ENCODE assay signal across 8 cellular contexts in genomic region chr4:169485791-169486742, GRCh38.
A peak's percentile ranks its signal among the peaks of the same experiment; 100 is the strongest.
DNase-seq lines count a peak whose midpoint lies in the region; ATAC-seq, FAIRE-seq and TF ChIP-seq lines count a peak whose summit lies in the region.

No MANE protein-coding gene starts in this region.

- H4K20me1 ChIP-seq in HepG2 (ENCODE audit: insufficient read depth, low read length), result no peaks in the 10 kb centered on the region

- TF ChIP-seq CTCF in Peyer's patch (IDR thresholded peaks at IDR 0.05), result peak in 4 of 6 experiments; percentile 46 to 81 (median 74)
- peak; percentile 83 for TF ChIP-seq CTCF in HepG2 (CRISPR knock-in tag; IDR thresholded peaks at IDR 0.05)
- peak; percentile 14 to 60 (median 40) for TF ChIP-seq CTCF in upper lobe of left lung (IDR thresholded peaks at IDR 0.05)

- H3K4me1 ChIP-seq in Peyer's patch, result peaks cover 0 to 4% (median 0%) of the 10 kb centered on the region in 4 donors
- peaks cover 5% of the 10 kb centered on the region; the same call in 1 of the 2 replicates for H3K4me1 ChIP-seq in HepG2 (ENCODE audit: insufficient read depth, low read length)
- H3K4me1 ChIP-seq in upper lobe of left lung, result peaks cover 0 to 3% (median 0%) of the 10 kb centered on the region in 4 donors

- TF ChIP-seq RAD21 in HepG2 (CRISPR knock-in tag; IDR thresholded peaks at IDR 0.05), result peak; percentile 59

- in situ Hi-C loops in HepG2 (cut with HindIII; ENCODE audit: extremely low pct_ligation_motif_present, low pct_unique_long_range_greater_than_20kb), result loop anchor here (10.0 to 25.0 kb wide), 3 partner anchors 481 to 1299 kb away; no protein-coding TSS in a partner anchor

- POLR2A ChIA-PET in HepG2 (lab: Yijun Ruan, JAX), result no interaction called here

- TF ChIP-seq EP300 in HepG2 (IDR thresholded peaks at IDR 0.05; ENCODE audit: low read depth in 2 of 2, low read length in 2 of 2) (no peak), HepG2 (CRISPR knock-in tag; IDR thresholded peaks at IDR 0.05; ENCODE audit: borderline replicate concordance) (no peak), upper lobe of left lung (IDR thresholded peaks at IDR 0.05) (no peak)

- DNase-seq in NCI-H146 (lab: John Stamatoyannopoulos, UW) (peak; percentile 12), NCI-H146 treated with DMSO at 0.1 percent for 48 hours (lab: John Stamatoyannopoulos, UW; ENCODE audit: unreplicated experiment) (no peak), HPDE6-E6E7 (ENCODE audit: extremely low spot score) (peak; percentile 21), Peyer's patch (peak in 1 of 3 donors; percentile 68), HepG2 (ENCODE audit: low spot score) (peak; percentile 36), upper lobe of left lung (no peak)
- peak; percentile 2 for DNase-seq in central memory CD4-positive, alpha-beta T cell

- ATAC-seq in GM19455 (IDR thresholded peaks at IDR 0.05; ENCODE audit: unreplicated experiment) (peak; percentile 74), HepG2 (peak; percentile 67), upper lobe of left lung (ENCODE audit: low FRiP score in 2 of 2) (peak in 1 of 2 donors; percentile 61)

- WGBS in HepG2 (ENCODE audit: low lambda C conversion rate), result 36% methylated on average over 7 of the region's 7 CpGs
- WGBS in upper lobe of left lung, 2 donors, result 23 to 26% methylated on average over 7 of the region's 7 CpGs

- H3K9me3 ChIP-seq in Peyer's patch, result no peaks in the 10 kb centered on the region
- no peaks in the 10 kb centered on the region for H3K9me3 ChIP-seq in HepG2 (ENCODE audit: low read length)
- H3K9me3 ChIP-seq in upper lobe of left lung, result no peaks in the 10 kb centered on the region

- H3K4me2 ChIP-seq in HepG2 (ENCODE audit: low read depth, low read length), result peak overlapping the region; percentile 18; the same call in 1 of the 2 replicates

- no peaks in the 10 kb centered on the region for H3K27me3 ChIP-seq in Peyer's patch
- H3K27me3 ChIP-seq in HepG2 (ENCODE audit: control insufficient read depth in 1 of 2, insufficient read depth in 2 of 2, low read length in 2 of 2), result no peaks in the 10 kb centered on the region
- H3K27me3 ChIP-seq in upper lobe of left lung, result no peaks in the 10 kb centered on the region

- no peaks in the 10 kb centered on the region for H3K79me2 ChIP-seq in HepG2 (ENCODE audit: insufficient read depth, low read length)

- no peak overlapping the region for H3K4me3 ChIP-seq in Peyer's patch
- H3K4me3 ChIP-seq in HepG2 (replicated peaks in 1 of 3; ENCODE audit: insufficient read depth in 1 of 3, low read depth in 2 of 3, low read length in 3 of 3), result 0 out of 6 replicates have a peak overlapping the region, but pooled peaks of 1 of the 3 experiments have one; percentile 3
- no peak overlapping the region for H3K4me3 ChIP-seq in upper lobe of left lung

- TF ChIP-seq POLR2A in Peyer's patch (IDR thresholded peaks at IDR 0.05) (no peak), HepG2 (IDR thresholded peaks at IDR 0.05; ENCODE audit: insufficient read depth in 1 of 2, low read depth in 2 of 2, low read length in 2 of 2) (no peak), upper lobe of left lung (IDR thresholded peaks at IDR 0.05) (no peak)

- intact Hi-C loops in HepG2 (cut with micrococcal nuclease; ENCODE audit: unreplicated experiment), result loop anchor here (1.0 to 10.0 kb wide), 6 partner anchors 216 to 1301 kb away; partner anchors contain the start of gene SH3RF1

- no TSS peak for BruUV-seq in HepG2 (replicated peaks; lab: Mats Ljungman, UMichigan)

- H3K36me3 ChIP-seq in Peyer's patch, result no peaks in the 10 kb centered on the region
- no peaks in the 10 kb centered on the region for H3K36me3 ChIP-seq in HepG2 (replicated peaks in 1 of 2; ENCODE audit: control insufficient read depth in 1 of 2, insufficient read depth in 2 of 2, low read length in 2 of 2)
- no peaks in the 10 kb centered on the region for H3K36me3 ChIP-seq in upper lobe of left lung

- H2AFZ ChIP-seq in HepG2 (ENCODE audit: low read length), result no peak overlapping the region

- CTCF ChIA-PET in HepG2 (lab: Yijun Ruan, JAX; ENCODE audit: low intra/inter-chr PET ratio, low total read pairs), result interaction anchor here (1.6 to 3.0 kb wide), 2 partner anchors 461 to 562 kb away, joined by 5 to 16 read pairs; no protein-coding TSS in a partner anchor

- H3K27ac ChIP-seq in Peyer's patch (no peak overlapping the region), HepG2 (ENCODE audit: extremely low read length, insufficient read depth, low read length) (no peak overlapping the region), upper lobe of left lung (no peak overlapping the region)

- no peak overlapping the region for H3K9ac ChIP-seq in HepG2 (ENCODE audit: insufficient read depth, low read depth, low read length)

- peak; percentile 87 for FAIRE-seq in HepG2 (lab: Jason Lieb, UNC)

TF ChIP-seq in HepG2, 621 proteins besides CTCF, POLR2A, EP300 and RAD21:
- TF ChIP-seq STAG1 (CRISPR knock-in tag; IDR thresholded peaks at IDR 0.05) (peak; percentile 95), GTF2F1 (IDR thresholded peaks at IDR 0.05; ENCODE audit: low read length) (no peak), SMC3 (IDR thresholded peaks at IDR 0.05; ENCODE audit: low read length) (peak; percentile 71), ZNF644 (CRISPR knock-in tag; IDR thresholded peaks at IDR 0.05; ENCODE audit: low read depth) (no peak), PAF1 (CRISPR knock-in tag; IDR thresholded peaks at IDR 0.05) (no peak), ZNF776 (CRISPR knock-in tag; IDR thresholded peaks at IDR 0.05) (no peak), ZNF788 (CRISPR knock-in tag; IDR thresholded peaks at IDR 0.05; ENCODE audit: borderline replicate concordance) (no peak), PLSCR1 (CRISPR knock-in tag; IDR thresholded peaks at IDR 0.05; ENCODE audit: borderline replicate concordance) (no peak)
- TF ChIP-seq, protein P1, sequence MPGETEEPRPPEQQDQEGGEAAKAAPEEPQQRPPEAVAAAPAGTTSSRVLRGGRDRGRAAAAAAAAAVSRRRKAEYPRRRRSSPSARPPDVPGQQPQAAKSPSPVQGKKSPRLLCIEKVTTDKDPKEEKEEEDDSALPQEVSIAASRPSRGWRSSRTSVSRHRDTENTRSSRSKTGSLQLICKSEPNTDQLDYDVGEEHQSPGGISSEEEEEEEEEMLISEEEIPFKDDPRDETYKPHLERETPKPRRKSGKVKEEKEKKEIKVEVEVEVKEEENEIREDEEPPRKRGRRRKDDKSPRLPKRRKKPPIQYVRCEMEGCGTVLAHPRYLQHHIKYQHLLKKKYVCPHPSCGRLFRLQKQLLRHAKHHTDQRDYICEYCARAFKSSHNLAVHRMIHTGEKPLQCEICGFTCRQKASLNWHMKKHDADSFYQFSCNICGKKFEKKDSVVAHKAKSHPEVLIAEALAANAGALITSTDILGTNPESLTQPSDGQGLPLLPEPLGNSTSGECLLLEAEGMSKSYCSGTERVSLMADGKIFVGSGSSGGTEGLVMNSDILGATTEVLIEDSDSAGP (CRISPR knock-in tag; IDR thresholded peaks at IDR 0.05; ENCODE audit: borderline replicate concordance), result no peak
TF ChIP-seq in HepG2: peak in this region for 2.

Comparison
In these comparisons a context has a peak if more than half of its experiments do, and no peak if none do; other contexts are left out.
1. DNase-seq: peak in NCI-H146 (single experiment), HPDE6-E6E7 (single experiment), central memory CD4-positive, alpha-beta T cell (single experiment) and HepG2 (single experiment); none in NCI-H146 treated with DMSO at 0.1 percent for 48 hours (single experiment) and upper lobe of left lung (0 of 2).
2. Peak in every context shown above with its lines, with median percentiles within 50 percentile points of each other: CTCF ChIP-seq.